Comparison of ENCODE assay signal across 18 cellular contexts in the genomic region with DNA sequence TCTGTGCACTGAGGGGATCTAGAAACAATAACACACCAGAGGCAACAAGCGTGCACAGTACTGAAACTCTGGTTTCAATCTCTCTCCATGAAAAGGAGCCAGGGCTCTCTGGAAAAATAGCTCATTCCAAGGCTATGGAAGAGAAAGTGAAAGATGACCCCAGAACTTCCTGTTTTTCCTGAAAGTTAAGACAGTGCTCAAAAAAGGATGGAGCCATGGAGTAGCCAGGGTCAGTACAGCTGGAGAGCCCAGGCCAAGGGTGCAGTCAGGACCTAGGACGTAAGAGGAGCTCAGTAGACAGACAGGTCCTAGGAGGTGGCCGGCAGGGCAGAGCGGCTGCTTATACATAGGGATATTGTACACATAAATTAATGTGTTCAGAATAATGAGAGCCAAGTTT. TPM values are rescaled to one million over a fixed set of nuclear protein-coding genes. Genes with fewer than 3 reads are reported as not detected.
DNase-seq lines count a peak whose midpoint lies in the region; ATAC-seq, FAIRE-seq and TF ChIP-seq lines count a peak whose summit lies in the region.
"Had no signal": no experiment of that assay in that cellular context is flagged by ENCODE, and none has a peak within 500 bp of the region (broad histone marks: within the 10 kb centered on the region; RNA-seq: fewer than 3 reads in every experiment).

No MANE protein-coding gene starts in this region.

- no peak for DNase-seq in stimulated activated naive CD8-positive, alpha-beta T cell treated with anti-CD3 and anti-CD28 coated beads, Interleukin-15, amount 100 ng/mL, for 72 hours
- DNase-seq in stimulated activated naive CD8-positive, alpha-beta T cell treated with anti-CD3 and anti-CD28 coated beads, Interleukin-15, Interleukin-2, amounts not matched to agents 100 U/mL and 50 U/mL, for 24 hours, result no peak
- DNase-seq in astrocyte (ENCODE audit: low read depth) (no peak), lower lobe of right lung (peak; percentile 37), SKM-1 treated with dmso at 0.1 percent for 144 hours (lab: John Stamatoyannopoulos, UW; ENCODE audit: unreplicated experiment) (no peak), NCI-H1436 (lab: John Stamatoyannopoulos, UW) (no peak)
- DNase-seq: BE2C, Caco-2, DMS79 treated with DMSO at 0.1 percent for 48 hours, MG63, NCI-H1092 treated with DMSO at 0.1 percent for 48 hours, NCI-H187, NCI-H446, PC-3 had no signal

- peaks cover 22% of the 10 kb centered on the region for H3K36me3 Mint-ChIP-seq in astrocyte (ENCODE audit: low read depth, unreplicated experiment)

- ATAC-seq in stimulated activated naive CD8-positive, alpha-beta T cell treated with anti-CD3 and anti-CD28 coated beads, Interleukin-15, amount 100 ng/mL, for 72 hours, result no peak
- no peak for ATAC-seq in stimulated activated naive CD8-positive, alpha-beta T cell treated with anti-CD3 and anti-CD28 coated beads, Interleukin-15, Interleukin-2, amounts not matched to agents 100 U/mL and 50 U/mL, for 24 hours
- ATAC-seq in lower lobe of right lung (no peak), GM19452 (IDR thresholded peaks at IDR 0.05; ENCODE audit: unreplicated experiment) (no peak)
- ATAC-seq: PC-3 had no signal

- H3K27ac Mint-ChIP-seq in stimulated activated naive CD8-positive, alpha-beta T cell treated with anti-CD3 and anti-CD28 coated beads, Interleukin-15, amount 100 ng/mL, for 72 hours, result peak overlapping the region; percentile 20 to 63
- H3K27ac Mint-ChIP-seq in astrocyte (ENCODE audit: unreplicated experiment), result no peak overlapping the region

- H3K4me1 ChIP-seq in astrocyte (ENCODE audit: insufficient read depth, low read length), result peaks cover 12% of the 10 kb centered on the region
- H3K4me1 ChIP-seq in lower lobe of right lung, result no peaks in the 10 kb centered on the region
- H3K4me1 ChIP-seq: BE2C, Caco-2 had no signal

- H3K9me3 ChIP-seq in astrocyte (ENCODE audit: insufficient read depth, low read depth, low read length) (no peaks in the 10 kb centered on the region), lower lobe of right lung (no peaks in the 10 kb centered on the region)
- H3K9me3 ChIP-seq: BE2C, Caco-2, HAP-1, MG63 had no signal

- no peak overlapping the region for H3K4me3 ChIP-seq in astrocyte (ENCODE audit: insufficient read depth, low read depth, low read length)
- H3K4me3 ChIP-seq in lower lobe of right lung, result no peak overlapping the region
- H3K4me3 ChIP-seq: HAP-1, MG63 had no signal

- H3K27me3 ChIP-seq in astrocyte (ENCODE audit: insufficient read depth, low read length), result no peaks in the 10 kb centered on the region
- H3K27me3 ChIP-seq in lower lobe of right lung (ENCODE audit: low read depth), result no peaks in the 10 kb centered on the region
- H3K27me3 ChIP-seq: BE2C, MG63 had no signal

- no peak overlapping the region for H2AFZ ChIP-seq in astrocyte (ENCODE audit: low read depth, low read length)

- peaks cover 25% of the 10 kb centered on the region for H3K79me2 ChIP-seq in astrocyte (ENCODE audit: insufficient read depth, low read length)

- intact Hi-C loops in lower lobe of right lung (cut with DNase I), result no loop called here

- H3K36me3 ChIP-seq in astrocyte (ENCODE audit: insufficient read depth, low read length) (peaks cover 39% of the 10 kb centered on the region), lower lobe of right lung (peaks cover 63% of the 10 kb centered on the region)

- no peaks in the 10 kb centered on the region for H3K27me3 Mint-ChIP-seq in stimulated activated naive CD8-positive, alpha-beta T cell treated with anti-CD3 and anti-CD28 coated beads, Interleukin-15, amount 100 ng/mL, for 72 hours
- no peaks in the 10 kb centered on the region for H3K27me3 Mint-ChIP-seq in astrocyte (ENCODE audit: low read depth, unreplicated experiment)

- H3K9me3 Mint-ChIP-seq in stimulated activated naive CD8-positive, alpha-beta T cell treated with anti-CD3 and anti-CD28 coated beads, Interleukin-15, amount 100 ng/mL, for 72 hours, result no peaks in the 10 kb centered on the region
- no peaks in the 10 kb centered on the region for H3K9me3 Mint-ChIP-seq in astrocyte (ENCODE audit: unreplicated experiment)

- TF ChIP-seq CTCF in astrocyte (IDR thresholded peaks at IDR 0.05; ENCODE audit: insufficient read depth, low read depth, low read length) (no peak), lower lobe of right lung (IDR thresholded peaks at IDR 0.05) (no peak)

- H3K27ac ChIP-seq in astrocyte (ENCODE audit: low read depth, low read length) (no peak overlapping the region), lower lobe of right lung (no peak overlapping the region)

- H4K20me1 ChIP-seq in astrocyte (ENCODE audit: insufficient read depth, low read length), result no peaks in the 10 kb centered on the region

- no peak overlapping the region for H3K4me3 Mint-ChIP-seq in stimulated activated naive CD8-positive, alpha-beta T cell treated with anti-CD3 and anti-CD28 coated beads, Interleukin-15, amount 100 ng/mL, for 72 hours
- peak overlapping the region; percentile 57 for H3K4me3 Mint-ChIP-seq in astrocyte (ENCODE audit: unreplicated experiment)

- no peaks in the 10 kb centered on the region for H3K4me1 Mint-ChIP-seq in stimulated activated naive CD8-positive, alpha-beta T cell treated with anti-CD3 and anti-CD28 coated beads, Interleukin-15, amount 100 ng/mL, for 72 hours
- H3K4me1 Mint-ChIP-seq in astrocyte (ENCODE audit: low read depth, unreplicated experiment), result peaks cover 6% of the 10 kb centered on the region

- H3K4me2 ChIP-seq in astrocyte (ENCODE audit: low read length), result no peak overlapping the region

- no peak overlapping the region for H3K9ac ChIP-seq in astrocyte (ENCODE audit: low read length)

- no peak for FAIRE-seq in astrocyte (lab: Jason Lieb, UNC)
- FAIRE-seq: G401.6, GM12891 had no signal

RNA-seq across cellular contexts. Expression of a gene that starts 19.1 kb away (rescaled TPM):
- total RNA-seq in astrocyte, result 24.0 and 26.8 TPM in 2 replicates
- 19.4 TPM for total RNA-seq in lower lobe of right lung

RNA-seq across cellular contexts. Expression of a gene that starts 19.9 kb away (rescaled TPM):
- total RNA-seq in astrocyte (not detected in 2 replicates), lower lobe of right lung (0.27 TPM)
- total RNA-seq: Caco-2, PC-3 had no signal

RNA-seq across cellular contexts. Expression of a gene that starts 43.7 kb away (rescaled TPM):
- total RNA-seq in astrocyte (23.0 and 25.1 TPM in 2 replicates), lower lobe of right lung (9.5 TPM)

RNA-seq across cellular contexts. Expression of a gene that starts 44.6 kb away (rescaled TPM):
- 20.0 and 26.5 TPM in 2 replicates for total RNA-seq in astrocyte
- total RNA-seq in lower lobe of right lung, result 36.5 TPM
